17 cellular contexts compared by ENCODE assay signal in the genomic region with DNA sequence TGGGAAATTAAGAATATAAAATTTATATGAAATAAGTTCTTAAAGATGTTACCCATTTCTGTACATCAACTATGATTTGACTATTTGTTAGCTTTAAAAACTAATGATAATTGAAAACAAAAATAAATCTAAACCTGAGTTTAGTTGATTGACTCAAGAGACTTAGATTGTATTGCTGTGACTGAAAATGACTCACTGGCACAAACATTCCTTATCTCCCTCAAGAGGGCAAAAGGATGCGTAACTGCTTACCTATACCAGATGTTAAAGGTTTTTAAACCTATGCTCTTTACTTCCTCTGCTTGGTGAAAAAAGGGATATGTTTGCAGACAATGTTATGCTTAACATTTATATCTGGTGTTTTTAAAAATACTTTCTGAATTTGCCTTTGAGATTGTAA. TPM values are rescaled to one million over a fixed set of nuclear protein-coding genes. Genes with fewer than 3 reads are reported as not detected.
A peak's percentile ranks its signal among the peaks of the same experiment; 100 is the strongest.
DNase-seq lines count a peak whose midpoint lies in the region; ATAC-seq, FAIRE-seq and TF ChIP-seq lines count a peak whose summit lies in the region.
"Had no signal": no experiment of that assay in that cellular context is flagged by ENCODE, and none has a peak within 500 bp of the region (broad histone marks: within the 10 kb centered on the region; RNA-seq: fewer than 3 reads in every experiment).

No MANE protein-coding gene starts in this region.

- H3K79me1 ChIP-seq in IMR-90 (ENCODE audit: low read depth in 1 of 2, low read length in 2 of 2): no peaks in the 10 kb centered on the region

- dilution Hi-C loops in IMR-90 (cut with HindIII; ENCODE audit: low sequenced_read_pairs, unreplicated experiment): no loop called here

- TF ChIP-seq CTCF in IMR-90 (conservative IDR thresholded peaks at IDR 0.05; ENCODE audit: low read depth, low read length) (no peak), choroid plexus epithelial cell (conservative IDR thresholded peaks at IDR 0.05; ENCODE audit: low read depth, low read length) (no peak), kidney (IDR thresholded peaks at IDR 0.05; ENCODE audit: borderline replicate concordance, extremely low read depth, insufficient read depth) (no peak), body of pancreas (IDR thresholded peaks at IDR 0.05) (no peak)

- H2AK5ac ChIP-seq in IMR-90 (ENCODE audit: low read depth, low read length): no peak overlapping the region

- CTCF ChIA-PET in IMR-90 (lab: Yijun Ruan, JAX): interaction anchor here (0.6 kb wide), 1 partner anchor 126 kb away, joined by 5 read pairs; no protein-coding TSS in a partner anchor

- H3K4me3 ChIP-seq in IMR-90 (ENCODE audit: insufficient read depth, low read depth, low read length) (no peak overlapping the region), choroid plexus epithelial cell (ENCODE audit: low read depth, low read length) (no peak overlapping the region), kidney (ENCODE audit: low read length in 2 of 2) (no peak overlapping the region), body of pancreas (no peak overlapping the region)
- H3K4me3 ChIP-seq: GM12878, HAP-1, MG63, thyroid gland had no signal

- no peak overlapping the region for H3K56ac ChIP-seq in IMR-90 (ENCODE audit: extremely low read depth, insufficient read depth, low read length)

- H3K18ac ChIP-seq in IMR-90 (ENCODE audit: low read depth, low read length): no peak overlapping the region

- peak; percentile 5 for DNase-seq in Daoy (ENCODE audit: low read depth)
- DNase-seq in IMR-90: peak; percentile 40
- peak; percentile 39 for DNase-seq in choroid plexus epithelial cell (ENCODE audit: low read depth)
- DNase-seq in kidney tubule cell (ENCODE audit: low spot score): peak; percentile 20
- DNase-seq in kidney: no peak
- DNase-seq in body of pancreas: no peak
- no peak for DNase-seq in NCI-H1417 (lab: John Stamatoyannopoulos, UW)
- DNase-seq: activated CD4-positive, alpha-beta memory T cell treated with anti-CD3 and anti-CD28 coated beads for 36 hours; activated naive CD4-positive, alpha-beta T cell treated with anti-CD3 and anti-CD28 coated beads, Interleukin-2, amount 10 ng/mL, durations not matched to agents 7 days and 5 days; activated T-cell treated with anti-CD3 and anti-CD28 coated beads, Interleukin-2, amount 50 U/mL, for 24 hours; MG63; right cardiac atrium; stimulated activated naive B cell treated with anti-CD40 and anti-IgM and Interleukin-4, amounts not matched to agents 10 μg/mL and 1 μg/mL and 100 μg/mL, for 72 hours; T-helper 2 cell; thyroid gland had no signal

- ATAC-seq in IMR-90 (ENCODE audit: low read depth) (no peak; the same call in 1 of the 2 replicates), body of pancreas (no peak)
- ATAC-seq: GM12878; right cardiac atrium; stimulated activated naive B cell treated with anti-CD40 and anti-IgM and Interleukin-4, amounts not matched to agents 10 μg/mL and 1 μg/mL and 100 μg/mL, for 72 hours had no signal

- no peak overlapping the region for H3K4ac ChIP-seq in IMR-90 (ENCODE audit: low read depth, low read length)

- no peak for FAIRE-seq in kidney (lab: Jason Lieb, UNC)
- FAIRE-seq: GM12878 had no signal

- no peaks in the 10 kb centered on the region; the same call in 1 of the 2 replicates for H3K9me1 ChIP-seq in IMR-90 (ENCODE audit: insufficient read depth, low read length)

- H3K27ac ChIP-seq in IMR-90 (ENCODE audit: insufficient read depth, low read length): no peak overlapping the region
- H3K27ac ChIP-seq in kidney (ENCODE audit: low read depth in 2 of 2, low read length in 2 of 2): no peak overlapping the region
- no peak overlapping the region for H3K27ac ChIP-seq in body of pancreas
- H3K27ac ChIP-seq: thyroid gland had no signal

- no peak overlapping the region for H2BK5ac ChIP-seq in IMR-90 (ENCODE audit: low read depth, low read length, poor library complexity, severe bottlenecking)

- H2AK9ac ChIP-seq in IMR-90 (replicated peaks; ENCODE audit: low read depth, low read length, poor library complexity): no peak overlapping the region

- no peak overlapping the region for H2AFZ ChIP-seq in IMR-90 (replicated peaks; ENCODE audit: low read length, poor library complexity)

- H4K91ac ChIP-seq in IMR-90 (ENCODE audit: insufficient read depth, low read depth, low read length): no peak overlapping the region

- no peak overlapping the region for H3K9ac ChIP-seq in IMR-90 (ENCODE audit: low read depth, low read length)
- H3K9ac ChIP-seq in kidney (ENCODE audit: low read length in 2 of 2): no peak overlapping the region

- H3K23ac ChIP-seq in IMR-90 (ENCODE audit: low read depth, low read length): no peak overlapping the region

- POLR2A ChIA-PET in IMR-90 (lab: Charles Lee; ENCODE audit: unreplicated experiment): no interaction called here

- H4K5ac ChIP-seq in IMR-90 (ENCODE audit: low read depth, low read length): no peak overlapping the region

- H4K20me1 ChIP-seq in IMR-90 (ENCODE audit: insufficient read depth, low read length): no peaks in the 10 kb centered on the region

- TF ChIP-seq POLR2A in IMR-90 (IDR thresholded peaks at IDR 0.05; ENCODE audit: low read depth, low read length): no peak
- no peak for TF ChIP-seq POLR2A in body of pancreas (IDR thresholded peaks at IDR 0.05)

- H3K4me2 ChIP-seq in IMR-90 (ENCODE audit: low read depth, low read length): no peak overlapping the region

- intact Hi-C loops in IMR-90 (cut with micrococcal nuclease) (loop anchor here (5.0 kb wide), 1 partner anchor 44 kb away; no protein-coding TSS in a partner anchor), kidney (cut with DNase I) (no loop called here), body of pancreas (cut with DNase I) (loop anchor here (10.0 kb wide), 1 partner anchor 62 kb away; no protein-coding TSS in a partner anchor)

- H4K8ac ChIP-seq in IMR-90 (ENCODE audit: low read depth in 2 of 2, low read length in 2 of 2): no peak overlapping the region

- H3K27me3 ChIP-seq in IMR-90 (ENCODE audit: control insufficient read depth, insufficient read depth, low read length) (no peaks in the 10 kb centered on the region), body of pancreas (no peaks in the 10 kb centered on the region)
- H3K27me3 ChIP-seq: MG63, thyroid gland had no signal

- no peak for TF ChIP-seq RAD21 in IMR-90 (IDR thresholded peaks at IDR 0.05; ENCODE audit: low read length)

- no peak overlapping the region for H2BK20ac ChIP-seq in IMR-90 (ENCODE audit: low read depth, low read length)

- no CpG with 5 or more reads among the region's 1 CpG for WGBS in IMR-90 (ENCODE audit: extremely low coverage in 2 of 2, insufficient read length in 1 of 2), 2 experiments
- WGBS in body of pancreas, 2 donors: 85 to 92% methylated on average over 1 of the region's 1 CpG

- no peak overlapping the region for H3K14ac ChIP-seq in IMR-90 (replicated peaks; ENCODE audit: low read depth, low read length)

- H2BK120ac ChIP-seq in IMR-90 (ENCODE audit: low read depth, low read length): no peak overlapping the region

- no TSS peak for BruUV-seq in IMR-90 (replicated peaks; lab: Mats Ljungman, UMichigan)

- no peaks in the 10 kb centered on the region; the same call in 1 of the 2 replicates for H3K4me1 ChIP-seq in IMR-90 (ENCODE audit: control insufficient read depth, insufficient read depth, low read length)
- H3K4me1 ChIP-seq in kidney (ENCODE audit: control insufficient read depth in 1 of 2, insufficient read depth in 1 of 2, low read depth in 1 of 2, low read length in 2 of 2): no peaks in the 10 kb centered on the region
- H3K4me1 ChIP-seq in body of pancreas: no peaks in the 10 kb centered on the region
- H3K4me1 ChIP-seq: HAP-1, thyroid gland had no signal

- peaks cover 18% of the 10 kb centered on the region for H3K36me3 ChIP-seq in IMR-90 (ENCODE audit: control insufficient read depth, insufficient read depth, low read length)
- H3K36me3 ChIP-seq in kidney (ENCODE audit: control insufficient read depth in 1 of 2, insufficient read depth in 2 of 2, low read length in 2 of 2): peaks cover 11 to 17% of the 10 kb centered on the region in 2 donors
- H3K36me3 ChIP-seq in body of pancreas (replicated peaks in 1 of 2; ENCODE audit: insufficient read depth in 1 of 2, low read depth in 2 of 2): peaks cover 4 to 36% of the 10 kb centered on the region in 2 donors

- in situ Hi-C loops in IMR-90 (cut with MboI; ENCODE audit: low sequenced_read_pairs): no loop called here

- no peak overlapping the region for H2BK15ac ChIP-seq in IMR-90 (ENCODE audit: low read depth, low read length)

- H3K9me3 ChIP-seq in IMR-90 (ENCODE audit: control insufficient read depth, insufficient read depth, low read length) (no peaks in the 10 kb centered on the region), kidney (ENCODE audit: control insufficient read depth in 1 of 2, low read length in 2 of 2) (no peaks in the 10 kb centered on the region), body of pancreas (no peaks in the 10 kb centered on the region)
- H3K9me3 ChIP-seq: HAP-1, MG63, thyroid gland had no signal

TF ChIP-seq in IMR-90, 13 proteins besides CTCF, POLR2A, EP300 and RAD21 (continues in another document):
- no peak for TF ChIP-seq RCOR1 (IDR thresholded peaks at IDR 0.05; ENCODE audit: insufficient replicate concordance, low read length)
- no peak for TF ChIP-seq MXI1 (IDR thresholded peaks at IDR 0.05; ENCODE audit: borderline replicate concordance, low read depth, low read length)
- TF ChIP-seq MAFK (IDR thresholded peaks at IDR 0.05; ENCODE audit: low read depth, low read length): no peak
- no peak for TF ChIP-seq BHLHE40 (IDR thresholded peaks at IDR 0.05; ENCODE audit: low read depth, low read length)
- no peak for TF ChIP-seq SMC3 (IDR thresholded peaks at IDR 0.05; ENCODE audit: low read depth, low read length)

RNA-seq across cellular contexts. Expression of a gene that starts 30.3 kb away (rescaled TPM):
- 20.8 and 41.9 TPM in 2 replicates for total RNA-seq in Daoy (2014; rRNA removed; shearing (Covaris generic))
- total RNA-seq in IMR-90 (2012; rRNA removed): 30.6 and 54.4 TPM in 2 replicates
- polyA plus RNA-seq in IMR-90 (2012; rRNA removed): 12.8 and 18.1 TPM in 2 replicates
- 1.1 and 2.8 TPM in 2 replicates for polyA plus RNA-seq in IMR-90 (2012; cell fraction: cytosol; rRNA removed)
- 5.6 and 46.3 TPM in 2 replicates for polyA plus RNA-seq in IMR-90 (2012; cell fraction: nucleus; rRNA removed; ENCODE audit: low replicate concordance)
- total RNA-seq in kidney: 83.3 TPM
- polyA plus RNA-seq in kidney (ENCODE audit: insufficient read depth, low read depth, low replicate concordance): 11.7 TPM
- total RNA-seq in body of pancreas: 100 to 1,000 TPM; 128 to 134 TPM

RNA-seq across cellular contexts. Expression of a gene that starts 30.7 kb away (rescaled TPM):
- 12.0 and 12.7 TPM in 2 replicates for total RNA-seq in Daoy (2014; rRNA removed; shearing (Covaris generic))
- total RNA-seq in IMR-90 (2012; rRNA removed): 10.6 and 13.3 TPM in 2 replicates
- 2.8 and 3.1 TPM in 2 replicates for polyA plus RNA-seq in IMR-90 (2012; rRNA removed)
- polyA plus RNA-seq in IMR-90 (2012; cell fraction: cytosol; rRNA removed): 0.54 and 0.68 TPM in 2 replicates
- 0.60 and 4.7 TPM in 2 replicates for polyA plus RNA-seq in IMR-90 (2012; cell fraction: nucleus; rRNA removed; ENCODE audit: low replicate concordance)
- total RNA-seq in kidney: 17.6 TPM
- 2.5 TPM for polyA plus RNA-seq in kidney (ENCODE audit: insufficient read depth, low read depth, low replicate concordance)
- 10 to 100 TPM in 1 of 2 donors, 1 to 10 TPM in 1; 8.6 to 12.2 TPM for total RNA-seq in body of pancreas

Comparison
In these comparisons a context has a peak if more than half of its experiments do, and no peak if none do; other contexts are left out.
1. DNase-seq: peak in Daoy (single experiment), IMR-90 (single experiment), choroid plexus epithelial cell (single experiment) and kidney tubule cell (single experiment); none in kidney (single experiment), body of pancreas (0 of 4) and NCI-H1417 (0 of 3).